Comparison of ENCODE assay signal across 27 cellular contexts in genomic region chr1:11414921-11415538, GRCh38.
DNase-seq lines count a peak whose midpoint lies in the region; ATAC-seq, FAIRE-seq and TF ChIP-seq lines count a peak whose summit lies in the region.
"Had no signal": no experiment of that assay in that cellular context is flagged by ENCODE, and none has a peak within 500 bp of the region (broad histone marks: within the 10 kb centered on the region; RNA-seq: fewer than 3 reads in every experiment).

No MANE protein-coding gene starts in this region.

- no peaks in the 10 kb centered on the region for H3K79me2 ChIP-seq in HepG2 (ENCODE audit: insufficient read depth, low read length)
- no peaks in the 10 kb centered on the region for H3K79me2 ChIP-seq in neural cell (replicated peaks; ENCODE audit: insufficient read depth, low read length)

- TF ChIP-seq CTCF in HepG2 (CRISPR knock-in tag; IDR thresholded peaks at IDR 0.05) = no peak
- TF ChIP-seq CTCF in right lobe of liver (IDR thresholded peaks at IDR 0.05) = no peak
- peak; percentile 3 for TF ChIP-seq CTCF in brain microvascular endothelial cell (IDR thresholded peaks at IDR 0.05; ENCODE audit: low read depth, low read length, missing control alignments)
- TF ChIP-seq CTCF in neural cell (IDR thresholded peaks at IDR 0.05; ENCODE audit: poor library complexity, severe bottlenecking) = no peak
- TF ChIP-seq CTCF in Peyer's patch (IDR thresholded peaks at IDR 0.05) = no peak

- TF ChIP-seq POLR2A in HepG2 (IDR thresholded peaks at IDR 0.05; ENCODE audit: insufficient read depth in 1 of 2, low read depth in 2 of 2, low read length in 2 of 2) = no peak
- no peak for TF ChIP-seq POLR2A in right lobe of liver (IDR thresholded peaks at IDR 0.05)
- TF ChIP-seq POLR2A in Peyer's patch (IDR thresholded peaks at IDR 0.05) = no peak

- H3K9me2 ChIP-seq in neural cell (ENCODE audit: insufficient read depth, low read length) = no peaks in the 10 kb centered on the region

- 28% methylated on average over 11 of the region's 19 CpGs for WGBS in HepG2 (ENCODE audit: low lambda C conversion rate)
- 46% methylated on average over 14 of the region's 19 CpGs for whole genome bisulfite sequencing in right lobe of liver (ENCODE audit: insufficient coverage, low coverage, low lambda C conversion rate, missing lambda C conversion rate)

- CTCF ChIA-PET in HepG2 (lab: Yijun Ruan, JAX; ENCODE audit: low intra/inter-chr PET ratio, low total read pairs) = no interaction called here

- no peaks in the 10 kb centered on the region for H3K9me3 ChIP-seq in HepG2 (ENCODE audit: low read length)
- H3K9me3 ChIP-seq in right lobe of liver = no peaks in the 10 kb centered on the region
- no peaks in the 10 kb centered on the region for H3K9me3 ChIP-seq in neural cell (ENCODE audit: low read length)
- no peaks in the 10 kb centered on the region for H3K9me3 ChIP-seq in Peyer's patch
- H3K9me3 ChIP-seq: colonic mucosa had no signal

- H3K4me2 ChIP-seq in HepG2 (ENCODE audit: low read depth, low read length) = no peak overlapping the region
- no peak overlapping the region for H3K4me2 ChIP-seq in neural cell (ENCODE audit: low read length)

- H2AFZ ChIP-seq in HepG2 (ENCODE audit: low read length) (no peak overlapping the region), neural cell (ENCODE audit: low read depth, low read length) (no peak overlapping the region)

- no peaks in the 10 kb centered on the region for H4K20me1 ChIP-seq in HepG2 (ENCODE audit: insufficient read depth, low read length)
- no peaks in the 10 kb centered on the region for H4K20me1 ChIP-seq in neural cell (ENCODE audit: insufficient read depth)

- POLR2A ChIA-PET in HepG2 (lab: Yijun Ruan, JAX) = no interaction called here

- no peaks in the 10 kb centered on the region for H3K4me1 ChIP-seq in HepG2 (ENCODE audit: insufficient read depth, low read length)
- no peaks in the 10 kb centered on the region for H3K4me1 ChIP-seq in right lobe of liver
- no peaks in the 10 kb centered on the region for H3K4me1 ChIP-seq in Peyer's patch
- H3K4me1 ChIP-seq: colonic mucosa, tibial nerve had no signal

- DNase-seq in HepG2 (ENCODE audit: low spot score) (no peak), right lobe of liver (no peak), brain microvascular endothelial cell (no peak), SIG-M5 treated with dmso at 0.1 percent for 504 hours (lab: John Stamatoyannopoulos, UW; ENCODE audit: unreplicated experiment) (no peak), islet precursor cell (no peak), Peyer's patch (no peak)
- DNase-seq: activated CD4-positive, alpha-beta memory T cell treated with anti-CD3 and anti-CD28 coated beads, Interleukin-2, amount 10 ng/mL, durations not matched to agents 7 days and 5 days; activated gamma-delta T cell; activated naive CD8-positive, alpha-beta T cell treated with anti-CD3 and anti-CD28 coated beads, Interleukin-2, amount 50 U/mL, for 24 hours; activated T-cell treated with anti-CD3 and anti-CD28 coated beads for 4 hours; colonic mucosa; COR-L47; HFFc6; Karpas-422; NCI-H1930; NCI-H226; stimulated activated CD4-positive, alpha-beta T cell treated with anti-CD3 and anti-CD28 coated beads, Interleukin-12 subunit alpha, Interleukin-12 subunit beta, amount 100 ng/mL, for 4 hours; stimulated activated CD4-positive, alpha-beta T cell treated with anti-CD3 and anti-CD28 coated beads, Interleukin-4, amount 100 ng/mL, for 4 hours had no signal

- ATAC-seq in HepG2 (peak; percentile 54; the same call in 2 of the 3 replicates), right lobe of liver (no peak), HG03521 (IDR thresholded peaks at IDR 0.05; ENCODE audit: unreplicated experiment) (no peak)
- ATAC-seq: activated naive CD8-positive, alpha-beta T cell treated with anti-CD3 and anti-CD28 coated beads, Interleukin-2, amount 50 U/mL, for 24 hours; left lobe of liver; Panc1 had no signal

- in situ Hi-C loops in HepG2 (cut with HindIII; ENCODE audit: extremely low pct_ligation_motif_present, low pct_unique_long_range_greater_than_20kb) = no loop called here
- in situ Hi-C loops in brain microvascular endothelial cell (cut with HindIII; ENCODE audit: low pct_ligation_motif_present, low sequenced_read_pairs) = no loop called here

- H3K27ac ChIP-seq in HepG2 (ENCODE audit: extremely low read length, insufficient read depth, low read length) (no peak overlapping the region), right lobe of liver (no peak overlapping the region), brain microvascular endothelial cell (no peak overlapping the region), neural cell (ENCODE audit: low read length) (peak overlapping the region; percentile 89), Peyer's patch (no peak overlapping the region)
- H3K27ac ChIP-seq: colonic mucosa, SK-N-MC, tibial nerve had no signal

- H3K4me3 ChIP-seq in HepG2 (replicated peaks in 1 of 3; ENCODE audit: insufficient read depth in 1 of 3, low read depth in 2 of 3, low read length in 3 of 3) = no peak overlapping the region
- H3K4me3 ChIP-seq in right lobe of liver = no peak overlapping the region
- H3K4me3 ChIP-seq in brain microvascular endothelial cell (ENCODE audit: low read depth, low read length) = no peak overlapping the region
- no peak overlapping the region for H3K4me3 ChIP-seq in neural cell (ENCODE audit: low read length)
- H3K4me3 ChIP-seq in Peyer's patch = no peak overlapping the region
- H3K4me3 ChIP-seq: colonic mucosa, SK-N-MC, tibial nerve had no signal

- H3K9ac ChIP-seq in HepG2 (ENCODE audit: insufficient read depth, low read depth, low read length) (no peak overlapping the region), neural cell (ENCODE audit: low read length) (peak overlapping the region; percentile 9)

- TF ChIP-seq RAD21 in HepG2 (CRISPR knock-in tag; IDR thresholded peaks at IDR 0.05) (no peak), neural cell (conservative IDR thresholded peaks at IDR 0.05) (no peak)

- no peaks in the 10 kb centered on the region for H3F3A ChIP-seq in neural cell (ENCODE audit: insufficient read depth, low read length, poor library complexity, severe bottlenecking)

- H3K27me3 ChIP-seq in HepG2 (ENCODE audit: control insufficient read depth in 1 of 2, insufficient read depth in 2 of 2, low read length in 2 of 2) (peaks cover 2 to 19% of the 10 kb centered on the region in 2 experiments; a peak in 4 of 5 replicates), right lobe of liver (no peaks in the 10 kb centered on the region), brain microvascular endothelial cell (replicated peaks) (no peaks in the 10 kb centered on the region), neural cell (ENCODE audit: insufficient read depth, low read depth, low read length) (no peaks in the 10 kb centered on the region), Peyer's patch (no peaks in the 10 kb centered on the region)
- H3K27me3 ChIP-seq: colonic mucosa had no signal

- intact Hi-C loops in HepG2 (cut with micrococcal nuclease; ENCODE audit: unreplicated experiment) = no loop called here
- intact Hi-C loops in right lobe of liver (cut with DNase I) = no loop called here

- no peaks in the 10 kb centered on the region for H3K36me3 ChIP-seq in HepG2 (replicated peaks in 1 of 2; ENCODE audit: control insufficient read depth in 1 of 2, insufficient read depth in 2 of 2, low read length in 2 of 2)
- no peaks in the 10 kb centered on the region for H3K36me3 ChIP-seq in right lobe of liver
- no peaks in the 10 kb centered on the region for H3K36me3 ChIP-seq in brain microvascular endothelial cell (replicated peaks)
- no peaks in the 10 kb centered on the region for H3K36me3 ChIP-seq in neural cell (ENCODE audit: insufficient read depth, low read length)
- no peaks in the 10 kb centered on the region for H3K36me3 ChIP-seq in Peyer's patch
- H3K36me3 ChIP-seq: colonic mucosa, tibial nerve had no signal

- no peak for FAIRE-seq in HepG2 (lab: Jason Lieb, UNC)
- FAIRE-seq: A204.1, GM12892, HTR-8/SVneo had no signal

- BruUV-seq in HepG2 (replicated peaks; lab: Mats Ljungman, UMichigan) = no TSS peak

- TF ChIP-seq EP300 in HepG2 (IDR thresholded peaks at IDR 0.05; ENCODE audit: low read depth in 2 of 2, low read length in 2 of 2) (no peak), HepG2 (CRISPR knock-in tag; IDR thresholded peaks at IDR 0.05; ENCODE audit: borderline replicate concordance) (no peak), neural cell (conservative IDR thresholded peaks at IDR 0.05; ENCODE audit: poor library complexity, severe bottlenecking) (no peak)

TF ChIP-seq in HepG2, 621 proteins besides CTCF, POLR2A, EP300 and RAD21 (continues in another document):
- TF ChIP-seq ARHGAP35 (CRISPR knock-in tag; IDR thresholded peaks at IDR 0.05; ENCODE audit: borderline replicate concordance) (no peak), ZNF260 (CRISPR knock-in tag; IDR thresholded peaks at IDR 0.05; ENCODE audit: borderline replicate concordance, low read depth) (no peak), GPBP1L1 (CRISPR knock-in tag; IDR thresholded peaks at IDR 0.05) (no peak), ZNF850 (CRISPR knock-in tag; conservative IDR thresholded peaks at IDR 0.05) (no peak)

TF ChIP-seq in neural cell, 6 proteins besides CTCF, POLR2A, EP300 and RAD21 (continues in another document):
- TF ChIP-seq SMC3 (conservative IDR thresholded peaks at IDR 0.05; ENCODE audit: poor library complexity) (no peak), EZH2 (IDR thresholded peaks at IDR 0.05; ENCODE audit: borderline replicate concordance, insufficient read depth, low read length, poor library complexity, severe bottlenecking) (no peak), MXI1 (conservative IDR thresholded peaks at IDR 0.05; ENCODE audit: poor library complexity, severe bottlenecking) (no peak), POLR2AphosphoS5 (IDR thresholded peaks at IDR 0.05) (no peak), TAF1 (IDR thresholded peaks at IDR 0.05; ENCODE audit: low read depth) (no peak)
